Comparison of ENCODE assay signal across 30 cellular contexts in the genomic region with DNA sequence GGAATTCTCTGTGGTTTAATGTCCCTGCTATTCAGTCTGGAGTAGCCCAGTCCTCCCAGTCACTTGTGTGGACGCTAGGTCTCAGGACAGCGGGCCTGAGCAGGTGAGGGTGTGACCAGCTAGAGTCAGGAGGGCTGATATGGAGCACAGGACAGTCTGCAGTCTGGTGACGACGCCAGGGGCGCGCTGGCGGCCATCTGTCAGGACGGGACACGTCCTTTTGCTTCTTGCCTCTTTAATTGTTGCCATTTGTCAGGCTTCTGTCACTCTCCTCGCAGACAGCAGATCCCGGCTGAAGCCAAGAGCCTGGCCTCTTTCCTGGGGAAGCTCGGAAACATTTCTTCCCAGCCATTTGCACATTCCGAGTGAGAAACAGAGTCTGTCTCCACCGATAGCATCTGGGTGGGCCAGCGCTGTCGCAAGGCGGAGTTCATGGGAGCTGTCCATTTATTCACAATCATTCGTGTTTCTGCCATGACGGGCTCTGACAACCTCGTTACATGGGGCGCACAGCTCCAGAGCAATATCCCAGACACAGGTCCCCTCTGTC.
DNase-seq lines count a peak whose midpoint lies in the region; FAIRE-seq and TF ChIP-seq lines count a peak whose summit lies in the region.
"Had no signal": no experiment of that assay in that cellular context is flagged by ENCODE, and none has a peak within 500 bp of the region (broad histone marks: within the 10 kb centered on the region; RNA-seq: fewer than 3 reads in every experiment).

No MANE protein-coding gene starts in this region.

- peaks cover 29% of the 10 kb centered on the region for H3K36me3 Mint-ChIP-seq in astrocyte (ENCODE audit: low read depth, unreplicated experiment)
- H3K36me3 Mint-ChIP-seq in activated naive CD8-positive, alpha-beta T cell treated with anti-CD3 and anti-CD28 coated beads for 36 hours = no peaks in the 10 kb centered on the region
- H3K36me3 Mint-ChIP-seq: activated naive CD4-positive, alpha-beta T cell treated with anti-CD3 and anti-CD28 coated beads, Interleukin-2, amount 50 U/mL, for 72 hours; memory B cell; naive B cell had no signal

- H3K36me3 ChIP-seq in astrocyte (ENCODE audit: insufficient read depth, low read length) (peaks cover 52% of the 10 kb centered on the region), stomach smooth muscle (ENCODE audit: control insufficient read depth in 2 of 2, insufficient read depth in 2 of 2, low read length in 2 of 2) (peaks cover 22 to 32% of the 10 kb centered on the region in 2 donors)
- H3K36me3 ChIP-seq: transverse colon had no signal

- H3K9me3 ChIP-seq in astrocyte (ENCODE audit: insufficient read depth, low read depth, low read length) (no peaks in the 10 kb centered on the region), stomach smooth muscle (ENCODE audit: control insufficient read depth in 2 of 2, low read length in 2 of 2) (no peaks in the 10 kb centered on the region)
- H3K9me3 ChIP-seq: heart right ventricle, MG63, transverse colon had no signal

- H3K27me3 ChIP-seq in astrocyte (ENCODE audit: insufficient read depth, low read length) (no peaks in the 10 kb centered on the region), stomach smooth muscle (ENCODE audit: control insufficient read depth in 1 of 2, insufficient read depth in 2 of 2, low read length in 2 of 2) (no peaks in the 10 kb centered on the region)
- H3K27me3 ChIP-seq: MG63, transverse colon had no signal

- CTCF ChIA-PET in HEK293T (lab: Yijun Ruan, JAX) = no interaction called here

- peak overlapping the region; percentile 51 for H3K27ac ChIP-seq in astrocyte (ENCODE audit: low read depth, low read length)
- H3K27ac ChIP-seq in stomach smooth muscle (ENCODE audit: low read length) = peak overlapping the region; percentile 67
- H3K27ac ChIP-seq: 22Rv1, epithelial cell of prostate, heart right ventricle, parathyroid adenoma, transverse colon had no signal

- peaks cover 40% of the 10 kb centered on the region for H3K4me1 Mint-ChIP-seq in astrocyte (ENCODE audit: low read depth, unreplicated experiment)
- peaks cover 3% of the 10 kb centered on the region for H3K4me1 Mint-ChIP-seq in activated naive CD8-positive, alpha-beta T cell treated with anti-CD3 and anti-CD28 coated beads for 36 hours
- H3K4me1 Mint-ChIP-seq: GM23338, memory B cell had no signal

- POLR2A ChIA-PET in HEK293T (lab: Yijun Ruan, JAX) = no interaction called here

- H3K27ac Mint-ChIP-seq in astrocyte (ENCODE audit: unreplicated experiment) = peak overlapping the region; percentile 56
- H3K27ac Mint-ChIP-seq in activated naive CD8-positive, alpha-beta T cell treated with anti-CD3 and anti-CD28 coated beads for 36 hours = no peak overlapping the region
- H3K27ac Mint-ChIP-seq: activated naive CD4-positive, alpha-beta T cell treated with anti-CD3 and anti-CD28 coated beads, Interleukin-2, amount 50 U/mL, for 72 hours; GM23338; memory B cell had no signal

- FAIRE-seq in astrocyte (lab: Jason Lieb, UNC) = no peak
- FAIRE-seq: GM18507, K562 had no signal

- DNase-seq in NCI-H1694 treated with DMSO at 0.1 percent for 48 hours (lab: John Stamatoyannopoulos, UW) = peak; percentile 24
- no peak for DNase-seq in NCI-H1694 (lab: John Stamatoyannopoulos, UW)
- no peak for DNase-seq in astrocyte (ENCODE audit: low read depth)
- DNase-seq in left kidney (ENCODE audit: low read depth, low spot score) = peak; percentile 49
- DNase-seq in NCI-H1092 treated with DMSO at 0.1 percent for 48 hours (lab: John Stamatoyannopoulos, UW) = no peak
- DNase-seq in HEK293T (ENCODE audit: extremely low spot score) = no peak
- no peak for DNase-seq in activated naive CD8-positive, alpha-beta T cell treated with anti-CD3 and anti-CD28 coated beads for 36 hours
- DNase-seq: activated CD8-positive, alpha-beta memory T cell treated with anti-CD3 and anti-CD28 coated beads, Interleukin-2, amount 50 U/mL, for 4 hours; AML-193; cerebellar nuclear complex; DMS53; GDM1; heart right ventricle; MG63; naive B cell; NCI-H1436 treated with DMSO at 0.1 percent for 48 hours; NCI-H526 treated with DMSO at 0.1 percent for 48 hours; stimulated activated CD4-positive, alpha-beta T cell treated with anti-CD3 and anti-CD28 coated beads, Interleukin-12 subunit alpha, Interleukin-12 subunit beta, amount 100 ng/mL, for 4 hours; stimulated activated CD4-positive, alpha-beta T cell treated with anti-CD3 and anti-CD28 coated beads, Interleukin-4, amount 100 ng/mL, for 4 hours; stimulated activated naive CD8-positive, alpha-beta T cell treated with anti-CD3 and anti-CD28 coated beads, Interleukin-15, amount 100 ng/mL, for 72 hours had no signal

- H3K4me3 Mint-ChIP-seq in astrocyte (ENCODE audit: unreplicated experiment) = no peak overlapping the region
- no peak overlapping the region for H3K4me3 Mint-ChIP-seq in activated naive CD8-positive, alpha-beta T cell treated with anti-CD3 and anti-CD28 coated beads for 36 hours
- H3K4me3 Mint-ChIP-seq: GM23338; memory B cell; stimulated activated naive CD8-positive, alpha-beta T cell treated with anti-CD3 and anti-CD28 coated beads, Interleukin-15, amount 100 ng/mL, for 72 hours had no signal

- H3K79me2 ChIP-seq in astrocyte (ENCODE audit: insufficient read depth, low read length) = peaks cover 34% of the 10 kb centered on the region
- H3K79me2 ChIP-seq: parathyroid adenoma had no signal

- H2AFZ ChIP-seq in astrocyte (ENCODE audit: low read depth, low read length) = no peak overlapping the region
- H2AFZ ChIP-seq: GM23338, parathyroid adenoma had no signal

- H3K9me3 Mint-ChIP-seq in astrocyte (ENCODE audit: unreplicated experiment) = no peaks in the 10 kb centered on the region
- H3K9me3 Mint-ChIP-seq in activated naive CD8-positive, alpha-beta T cell treated with anti-CD3 and anti-CD28 coated beads for 36 hours = no peaks in the 10 kb centered on the region
- H3K9me3 Mint-ChIP-seq: activated naive CD4-positive, alpha-beta T cell treated with anti-CD3 and anti-CD28 coated beads, Interleukin-2, amount 50 U/mL, for 72 hours; GM23338; memory B cell; naive B cell; stimulated activated naive CD8-positive, alpha-beta T cell treated with anti-CD3 and anti-CD28 coated beads, Interleukin-15, amount 100 ng/mL, for 72 hours had no signal

- H3K4me3 ChIP-seq in astrocyte (ENCODE audit: insufficient read depth, low read depth, low read length) (no peak overlapping the region), stomach smooth muscle (ENCODE audit: low read length in 2 of 2) (no peak overlapping the region)
- H3K4me3 ChIP-seq: GM23338, heart right ventricle, K562, MG63, transverse colon had no signal

- H3K27me3 Mint-ChIP-seq in astrocyte (ENCODE audit: low read depth, unreplicated experiment) = no peaks in the 10 kb centered on the region
- peaks cover 4% of the 10 kb centered on the region for H3K27me3 Mint-ChIP-seq in activated naive CD8-positive, alpha-beta T cell treated with anti-CD3 and anti-CD28 coated beads for 36 hours
- H3K27me3 Mint-ChIP-seq: naive B cell had no signal

- H3K9ac ChIP-seq in astrocyte (ENCODE audit: low read length) (peak overlapping the region; percentile 19), stomach smooth muscle (ENCODE audit: low read length in 2 of 2) (peak overlapping the region in 1 of 2 donors; percentile 13)
- H3K9ac ChIP-seq: parathyroid adenoma had no signal

- peaks cover 44% of the 10 kb centered on the region for H3K4me1 ChIP-seq in astrocyte (ENCODE audit: insufficient read depth, low read length)
- H3K4me1 ChIP-seq in stomach smooth muscle (ENCODE audit: control insufficient read depth, insufficient read depth, low read length) = peaks cover 52% of the 10 kb centered on the region
- H3K4me1 ChIP-seq: parathyroid adenoma had no signal

- H4K20me1 ChIP-seq in astrocyte (ENCODE audit: insufficient read depth, low read length) = peaks cover 100% of the 10 kb centered on the region

- peak overlapping the region; percentile 65 for H3K4me2 ChIP-seq in astrocyte (ENCODE audit: low read length)
- H3K4me2 ChIP-seq: GM23338 had no signal

- TF ChIP-seq CTCF in astrocyte (IDR thresholded peaks at IDR 0.05; ENCODE audit: insufficient read depth, low read depth, low read length) = no peak

TF ChIP-seq in HEK293T, 16 proteins besides CTCF, POLR2A, EP300 and RAD21:
- TF ChIP-seq, protein P1, sequence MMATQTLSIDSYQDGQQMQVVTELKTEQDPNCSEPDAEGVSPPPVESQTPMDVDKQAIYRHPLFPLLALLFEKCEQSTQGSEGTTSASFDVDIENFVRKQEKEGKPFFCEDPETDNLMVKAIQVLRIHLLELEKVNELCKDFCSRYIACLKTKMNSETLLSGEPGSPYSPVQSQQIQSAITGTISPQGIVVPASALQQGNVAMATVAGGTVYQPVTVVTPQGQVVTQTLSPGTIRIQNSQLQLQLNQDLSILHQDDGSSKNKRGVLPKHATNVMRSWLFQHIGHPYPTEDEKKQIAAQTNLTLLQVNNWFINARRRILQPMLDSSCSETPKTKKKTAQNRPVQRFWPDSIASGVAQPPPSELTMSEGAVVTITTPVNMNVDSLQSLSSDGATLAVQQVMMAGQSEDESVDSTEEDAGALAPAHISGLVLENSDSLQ (IDR thresholded peaks at IDR 0.05) = no peak
- TF ChIP-seq FOXA1 (IDR thresholded peaks at IDR 0.05) = no peak
- no peak for TF ChIP-seq ELF4 (IDR thresholded peaks at IDR 0.05)
- no peak for TF ChIP-seq BHLHE40 (IDR thresholded peaks at IDR 0.05; ENCODE audit: borderline replicate concordance)
- no peak for TF ChIP-seq ARNT (IDR thresholded peaks at IDR 0.05)
- no peak for TF ChIP-seq SP1 (IDR thresholded peaks at IDR 0.05)
- TF ChIP-seq L3MBTL2 (conservative IDR thresholded peaks at IDR 0.05) = no peak
- TF ChIP-seq FOXK2 (IDR thresholded peaks at IDR 0.05) = no peak
- TF ChIP-seq SUZ12 (IDR thresholded peaks at IDR 0.05) = no peak
- no peak for TF ChIP-seq LEF1 (IDR thresholded peaks at IDR 0.05; ENCODE audit: borderline replicate concordance)
- no peak for TF ChIP-seq CTBP1 (IDR thresholded peaks at IDR 0.05; ENCODE audit: borderline replicate concordance)
- TF ChIP-seq HDGF (IDR thresholded peaks at IDR 0.05; ENCODE audit: borderline replicate concordance) = no peak
- TF ChIP-seq NFRKB (IDR thresholded peaks at IDR 0.05) = no peak
- no peak for TF ChIP-seq FOXM1 (IDR thresholded peaks at IDR 0.05; ENCODE audit: borderline replicate concordance)
- TF ChIP-seq TARDBP (IDR thresholded peaks at IDR 0.05) = no peak
- TF ChIP-seq ZNF384 (IDR thresholded peaks at IDR 0.05) = no peak
TF ChIP-seq in HEK293T: peak in this region for 0.

Comparison
In these comparisons a context has a peak if more than half of its experiments do, and no peak if none do; other contexts are left out.
1. DNase-seq: peak in NCI-H1694 treated with DMSO at 0.1 percent for 48 hours (single experiment) and left kidney (single experiment); none in NCI-H1694 (single experiment), astrocyte (single experiment), NCI-H1092 treated with DMSO at 0.1 percent for 48 hours (single experiment), HEK293T (single experiment) and activated naive CD8-positive, alpha-beta T cell treated with anti-CD3 and anti-CD28 coated beads for 36 hours (single experiment).